Comparison of ENCODE assay signal across 14 cellular contexts in the genomic region with DNA sequence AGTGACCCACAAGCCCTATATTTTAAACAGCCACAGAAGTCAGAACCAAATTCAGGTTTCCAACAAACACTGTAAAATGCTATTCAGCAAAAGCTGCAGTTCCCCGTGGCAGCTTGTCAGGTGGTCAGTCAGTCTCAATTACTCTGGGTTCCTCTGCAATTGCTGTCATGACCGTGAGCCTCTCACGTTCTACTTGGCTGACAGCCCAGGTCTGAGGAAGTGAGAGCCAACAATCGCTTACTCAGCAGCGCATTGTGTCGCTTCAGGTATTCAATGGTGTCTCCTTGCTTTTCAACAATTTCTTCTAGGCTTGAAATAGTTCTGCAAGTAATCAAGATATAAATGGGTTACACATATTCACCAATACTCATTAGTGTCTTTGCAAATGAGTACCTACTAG. TPM values are rescaled to one million over a fixed set of nuclear protein-coding genes. Genes with fewer than 3 reads are reported as not detected.
DNase-seq lines count a peak whose midpoint lies in the region; ATAC-seq and TF ChIP-seq lines count a peak whose summit lies in the region.
"Had no signal": no experiment of that assay in that cellular context is flagged by ENCODE, and none has a peak within 500 bp of the region (broad histone marks: within the 10 kb centered on the region; RNA-seq: fewer than 3 reads in every experiment).

No MANE protein-coding gene starts in this region.

- peak; percentile 62 for ATAC-seq in HG02884 (IDR thresholded peaks at IDR 0.05; ENCODE audit: unreplicated experiment)
- ATAC-seq in SK-N-SH treated with all-trans-retinoic acid at 6 μM for 48 hours: no peak
- no peak for ATAC-seq in GM21737 (IDR thresholded peaks at IDR 0.05; ENCODE audit: unreplicated experiment)
- ATAC-seq in HG03025 (IDR thresholded peaks at IDR 0.05; ENCODE audit: low FRiP score, unreplicated experiment): no peak

- no peak overlapping the region for H3K27ac ChIP-seq in neuronal stem cell (replicated peaks; ENCODE audit: low read length)
- H3K27ac ChIP-seq: skin epidermis had no signal

- H3K79me1 ChIP-seq in neuronal stem cell (ENCODE audit: low read depth, low read length): no peaks in the 10 kb centered on the region

- H3K4me3 Mint-ChIP-seq in type B pancreatic cell: no peak overlapping the region
- H3K4me3 Mint-ChIP-seq: activated naive CD8-positive, alpha-beta T cell treated with anti-CD3 and anti-CD28 coated beads for 36 hours had no signal

- no peak overlapping the region for H4K91ac ChIP-seq in neuronal stem cell (ENCODE audit: low read depth, low read length, poor library complexity)

- WGBS in neuronal stem cell (ENCODE audit: extremely low coverage in 2 of 2, insufficient read length in 2 of 2, insufficient replicate concordance in 1 of 2), 2 donors: no CpG with 5 or more reads among the region's 6 CpGs

- H3K4me2 ChIP-seq in neuronal stem cell (ENCODE audit: insufficient read depth, low read length, poor library complexity, severe bottlenecking): no peak overlapping the region

- peaks cover 11% of the 10 kb centered on the region for H3K36me3 Mint-ChIP-seq in type B pancreatic cell

- no peak overlapping the region for H3K4me3 ChIP-seq in neuronal stem cell (ENCODE audit: low read length in 2 of 2)
- H3K4me3 ChIP-seq: skin epidermis had no signal

- peaks cover 2 to 13% of the 10 kb centered on the region in 2 donors for H3K36me3 ChIP-seq in neuronal stem cell (replicated peaks in 1 of 2; ENCODE audit: control insufficient read depth in 2 of 2, insufficient read depth in 2 of 2, low read length in 2 of 2)

- DNase-seq in NCI-H2196 (lab: John Stamatoyannopoulos, UW; ENCODE audit: unreplicated experiment) (peak; percentile 52), dermis microvascular lymphatic vessel endothelial cell (ENCODE audit: low read depth in 2 of 2) (peak; percentile 78 to 85), neuronal stem cell (ENCODE audit: low spot score) (no peak), type B pancreatic cell (ENCODE audit: extremely low spot score, unreplicated experiment) (no peak)
- DNase-seq: activated naive CD8-positive, alpha-beta T cell treated with anti-CD3 and anti-CD28 coated beads for 36 hours had no signal

- peak overlapping the region; percentile 58 for H2BK12ac ChIP-seq in neuronal stem cell (ENCODE audit: low read length)

- H2BK120ac ChIP-seq in neuronal stem cell (ENCODE audit: low read depth, low read length): no peak overlapping the region

- no peak overlapping the region for H2BK5ac ChIP-seq in neuronal stem cell (ENCODE audit: low read length)

- no peaks in the 10 kb centered on the region for H3K27me3 ChIP-seq in neuronal stem cell (ENCODE audit: control insufficient read depth in 3 of 3, insufficient read depth in 3 of 3, low read depth in 1 of 3, low read length in 3 of 3)

- no peak overlapping the region for H2AFZ ChIP-seq in neuronal stem cell (ENCODE audit: low read length)

- no peak overlapping the region for H3K14ac ChIP-seq in neuronal stem cell (ENCODE audit: low read length)

- H4K8ac ChIP-seq in neuronal stem cell (ENCODE audit: low read depth, low read length): no peak overlapping the region

- H3K9ac ChIP-seq in neuronal stem cell (ENCODE audit: low read depth, low read length, poor library complexity): no peak overlapping the region

- no peaks in the 10 kb centered on the region for H3K9me3 ChIP-seq in neuronal stem cell (replicated peaks in 1 of 2; ENCODE audit: control insufficient read depth in 2 of 2, insufficient read depth in 1 of 2, low read depth in 1 of 2, low read length in 2 of 2)

- H3K9me3 Mint-ChIP-seq in type B pancreatic cell: no peaks in the 10 kb centered on the region
- H3K9me3 Mint-ChIP-seq: activated naive CD8-positive, alpha-beta T cell treated with anti-CD3 and anti-CD28 coated beads for 36 hours had no signal

- H3K27me3 Mint-ChIP-seq in type B pancreatic cell: no peaks in the 10 kb centered on the region
- H3K27me3 Mint-ChIP-seq: activated naive CD8-positive, alpha-beta T cell treated with anti-CD3 and anti-CD28 coated beads for 36 hours had no signal

- no peak overlapping the region for H2BK15ac ChIP-seq in neuronal stem cell (ENCODE audit: low read length)

- H3K18ac ChIP-seq in neuronal stem cell (ENCODE audit: low read length): no peak overlapping the region

- H3K4me1 ChIP-seq in neuronal stem cell (ENCODE audit: control insufficient read depth in 2 of 2, insufficient read depth in 1 of 2, low read depth in 1 of 2, low read length in 2 of 2): no peaks in the 10 kb centered on the region

- no peak overlapping the region for H3K4ac ChIP-seq in neuronal stem cell (ENCODE audit: low read length)

- H3K4me1 Mint-ChIP-seq in type B pancreatic cell (ENCODE audit: unreplicated experiment): no peaks in the 10 kb centered on the region
- H3K4me1 Mint-ChIP-seq: activated naive CD8-positive, alpha-beta T cell treated with anti-CD3 and anti-CD28 coated beads for 36 hours had no signal

- H3K23ac ChIP-seq in neuronal stem cell (ENCODE audit: low read depth, low read length, poor library complexity): no peak overlapping the region

- TF ChIP-seq CTCF in type B pancreatic cell (conservative IDR thresholded peaks at IDR 0.05): no peak

- no peak overlapping the region for H2AK5ac ChIP-seq in neuronal stem cell (ENCODE audit: low read depth, low read length)

- no peak overlapping the region for H3K27ac Mint-ChIP-seq in type B pancreatic cell
- H3K27ac Mint-ChIP-seq: activated naive CD8-positive, alpha-beta T cell treated with anti-CD3 and anti-CD28 coated beads for 36 hours had no signal

TF ChIP-seq in SK-N-SH treated with all-trans-retinoic acid at 6 μM for 48 hours, 23 proteins besides CTCF, POLR2A, EP300 and RAD21:
- TF ChIP-seq ISL1 (CRISPR knock-in tag; IDR thresholded peaks at IDR 0.05) (no peak), GLIS3 (CRISPR knock-in tag; IDR thresholded peaks at IDR 0.05) (no peak), ZFP3 (CRISPR knock-in tag; IDR thresholded peaks at IDR 0.05) (no peak), ZFP30 (CRISPR knock-in tag; IDR thresholded peaks at IDR 0.05) (no peak), TCF4 (CRISPR knock-in tag; IDR thresholded peaks at IDR 0.05; ENCODE audit: borderline replicate concordance) (no peak), ARNTL (CRISPR knock-in tag; IDR thresholded peaks at IDR 0.05; ENCODE audit: borderline replicate concordance, low read depth) (no peak), SNAI2 (CRISPR knock-in tag; IDR thresholded peaks at IDR 0.05) (no peak), OSR1 (CRISPR knock-in tag; IDR thresholded peaks at IDR 0.05) (no peak), PPARA (CRISPR knock-in tag; IDR thresholded peaks at IDR 0.05; ENCODE audit: borderline replicate concordance) (no peak), ESRRG (CRISPR knock-in tag; IDR thresholded peaks at IDR 0.05) (no peak)
- TF ChIP-seq, protein P1, sequence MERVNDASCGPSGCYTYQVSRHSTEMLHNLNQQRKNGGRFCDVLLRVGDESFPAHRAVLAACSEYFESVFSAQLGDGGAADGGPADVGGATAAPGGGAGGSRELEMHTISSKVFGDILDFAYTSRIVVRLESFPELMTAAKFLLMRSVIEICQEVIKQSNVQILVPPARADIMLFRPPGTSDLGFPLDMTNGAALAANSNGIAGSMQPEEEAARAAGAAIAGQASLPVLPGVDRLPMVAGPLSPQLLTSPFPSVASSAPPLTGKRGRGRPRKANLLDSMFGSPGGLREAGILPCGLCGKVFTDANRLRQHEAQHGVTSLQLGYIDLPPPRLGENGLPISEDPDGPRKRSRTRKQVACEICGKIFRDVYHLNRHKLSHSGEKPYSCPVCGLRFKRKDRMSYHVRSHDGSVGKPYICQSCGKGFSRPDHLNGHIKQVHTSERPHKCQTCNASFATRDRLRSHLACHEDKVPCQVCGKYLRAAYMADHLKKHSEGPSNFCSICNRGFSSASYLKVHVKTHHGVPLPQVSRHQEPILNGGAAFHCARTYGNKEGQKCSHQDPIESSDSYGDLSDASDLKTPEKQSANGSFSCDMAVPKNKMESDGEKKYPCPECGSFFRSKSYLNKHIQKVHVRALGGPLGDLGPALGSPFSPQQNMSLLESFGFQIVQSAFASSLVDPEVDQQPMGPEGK (CRISPR knock-in tag; IDR thresholded peaks at IDR 0.05; ENCODE audit: borderline replicate concordance): no peak
- TF ChIP-seq, protein P2, sequence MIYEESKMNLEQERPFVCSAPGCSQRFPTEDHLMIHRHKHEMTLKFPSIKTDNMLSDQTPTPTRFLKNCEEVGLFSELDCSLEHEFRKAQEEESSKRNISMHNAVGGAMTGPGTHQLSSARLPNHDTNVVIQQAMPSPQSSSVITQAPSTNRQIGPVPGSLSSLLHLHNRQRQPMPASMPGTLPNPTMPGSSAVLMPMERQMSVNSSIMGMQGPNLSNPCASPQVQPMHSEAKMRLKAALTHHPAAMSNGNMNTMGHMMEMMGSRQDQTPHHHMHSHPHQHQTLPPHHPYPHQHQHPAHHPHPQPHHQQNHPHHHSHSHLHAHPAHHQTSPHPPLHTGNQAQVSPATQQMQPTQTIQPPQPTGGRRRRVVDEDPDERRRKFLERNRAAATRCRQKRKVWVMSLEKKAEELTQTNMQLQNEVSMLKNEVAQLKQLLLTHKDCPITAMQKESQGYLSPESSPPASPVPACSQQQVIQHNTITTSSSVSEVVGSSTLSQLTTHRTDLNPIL (CRISPR knock-in tag; IDR thresholded peaks at IDR 0.05; ENCODE audit: low read depth): no peak
TF ChIP-seq in SK-N-SH treated with all-trans-retinoic acid at 6 μM for 48 hours: peak in this region for 0.

RNA-seq across cellular contexts. Expression of a gene that starts 25.8 kb away (rescaled TPM):
- total RNA-seq in dermis microvascular lymphatic vessel endothelial cell (not detected in 2 replicates), type B pancreatic cell (ENCODE audit: low replicate concordance) (not detected in 2 replicates)
- polyA plus RNA-seq in neuronal stem cell (2013, experiment 1 of 2): not detected
- polyA plus RNA-seq in neuronal stem cell (2013, experiment 2 of 2): not detected
- total RNA-seq: activated naive CD8-positive, alpha-beta T cell treated with anti-CD3 and anti-CD28 coated beads for 36 hours; H4; subcutaneous adipose tissue; T-helper 2 cell treated with Interferon-gamma antibody and Interleukin-4, amounts not matched to agents 100 ng/mL and 5 ng/mL, for 36 hours had no signal

RNA-seq across cellular contexts. Expression of a gene that starts 33.2 kb away (rescaled TPM):
- total RNA-seq in dermis microvascular lymphatic vessel endothelial cell: 6.8 and 12.0 TPM in 2 replicates
- 9.4 TPM for polyA plus RNA-seq in neuronal stem cell (2013, experiment 1 of 2)
- polyA plus RNA-seq in neuronal stem cell (2013, experiment 2 of 2): 10.4 TPM
- total RNA-seq in type B pancreatic cell (ENCODE audit: low replicate concordance): 12.0 and 12.1 TPM in 2 replicates

RNA-seq across cellular contexts. Expression of a gene that starts 47.7 kb away (rescaled TPM):
- not detected in 2 replicates for total RNA-seq in dermis microvascular lymphatic vessel endothelial cell
- polyA plus RNA-seq in neuronal stem cell (2013, experiment 1 of 2): 0.01 TPM
- not detected for polyA plus RNA-seq in neuronal stem cell (2013, experiment 2 of 2)
- total RNA-seq in type B pancreatic cell (ENCODE audit: low replicate concordance): not detected in 2 replicates
- total RNA-seq: activated naive CD8-positive, alpha-beta T cell treated with anti-CD3 and anti-CD28 coated beads for 36 hours; H4; LHCN-M2; subcutaneous adipose tissue; T-helper 2 cell treated with Interferon-gamma antibody and Interleukin-4, amounts not matched to agents 100 ng/mL and 5 ng/mL, for 36 hours had no signal

Comparison
In these comparisons a context has a peak if more than half of its experiments do, and no peak if none do; other contexts are left out.
1. DNase-seq: peak in NCI-H2196 (single experiment) and dermis microvascular lymphatic vessel endothelial cell (2 of 2); none in neuronal stem cell (single experiment) and type B pancreatic cell (single experiment).